In the genomic region with DNA sequence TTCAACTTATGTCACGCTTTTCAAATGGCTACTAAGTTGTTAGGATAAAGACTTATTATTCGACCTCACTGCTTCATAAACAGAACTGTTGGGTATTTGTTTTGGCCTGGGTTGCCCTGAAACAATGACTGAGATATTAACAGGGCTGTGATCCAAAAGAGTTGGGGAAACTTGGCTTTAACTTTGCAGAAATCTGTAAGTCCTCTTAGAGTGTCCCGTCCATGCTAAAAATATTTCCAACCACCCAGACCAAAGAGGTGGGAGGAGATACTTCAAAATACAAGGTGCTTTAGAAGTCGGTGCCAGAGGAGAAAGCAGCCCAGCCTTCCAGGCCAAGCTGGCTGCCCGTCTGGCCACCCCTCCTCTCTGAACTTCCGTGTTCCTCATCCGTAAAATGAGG, we compare ENCODE assay signal across 9 cellular contexts. TPM values are rescaled to one million over a fixed set of nuclear protein-coding genes. Genes with fewer than 3 reads are reported as not detected.
DNase-seq lines count a peak whose midpoint lies in the region; ATAC-seq and TF ChIP-seq lines count a peak whose summit lies in the region.
"Had no signal": no experiment of that assay in that cellular context is flagged by ENCODE, and none has a peak within 500 bp of the region (broad histone marks: within the 10 kb centered on the region; RNA-seq: fewer than 3 reads in every experiment).

No MANE protein-coding gene starts in this region.

- no peaks in the 10 kb centered on the region for H3K79me2 ChIP-seq in GM23248 (ENCODE audit: insufficient read depth)

- H3F3A ChIP-seq in GM23248 (ENCODE audit: insufficient read depth), result peaks cover 15% of the 10 kb centered on the region; the same call in 1 of the 2 replicates

- H3K4me3 ChIP-seq in GM23248 (no peak overlapping the region), ascending aorta (peak overlapping the region in 1 of 2 donors; percentile 42), cardiac muscle cell (no peak overlapping the region), gastrocnemius medialis (no peak overlapping the region)

- no peaks in the 10 kb centered on the region for H3K9me2 ChIP-seq in GM23248 (ENCODE audit: insufficient read depth)

- no peak overlapping the region for H3K27ac ChIP-seq in GM23248
- H3K27ac ChIP-seq in ascending aorta, result peak overlapping the region; percentile 40 to 55
- H3K27ac ChIP-seq in cardiac muscle cell, result peak overlapping the region; percentile 50
- H3K27ac ChIP-seq in gastrocnemius medialis, result peak overlapping the region; percentile 88 to 100 (median 97)

- WGBS in GM23248 (ENCODE audit: low coverage in 1 of 2, low lambda C conversion rate in 2 of 2, missing lambda C conversion rate in 2 of 2), 2 experiments, result 52 to 57% methylated on average over 7 of the region's 7 CpGs

- no peak overlapping the region for H3K4me2 ChIP-seq in GM23248 (ENCODE audit: unreplicated experiment)

- TF ChIP-seq POLR2A in gastrocnemius medialis (IDR thresholded peaks at IDR 0.05), result no peak

- no peaks in the 10 kb centered on the region for H4K20me1 ChIP-seq in GM23248 (ENCODE audit: insufficient read depth)

- H3K9ac ChIP-seq in GM23248, result no peak overlapping the region

- no peak overlapping the region for H2AFZ ChIP-seq in GM23248

- H3K27me3 ChIP-seq in GM23248 (replicated peaks; ENCODE audit: insufficient read depth) (no peaks in the 10 kb centered on the region), ascending aorta (no peaks in the 10 kb centered on the region), cardiac muscle cell (no peaks in the 10 kb centered on the region), gastrocnemius medialis (no peaks in the 10 kb centered on the region)

- H3K4me1 ChIP-seq in GM23248 (ENCODE audit: insufficient read depth) (peaks cover 3% of the 10 kb centered on the region; the same call in 1 of the 2 replicates), ascending aorta (peaks cover 0 to 11% of the 10 kb centered on the region in 2 donors), cardiac muscle cell (ENCODE audit: low read depth) (peaks cover 21% of the 10 kb centered on the region), gastrocnemius medialis (peaks cover 51 to 57% of the 10 kb centered on the region in 2 donors)

- TF ChIP-seq CTCF in ascending aorta (IDR thresholded peaks at IDR 0.05), result no peak
- no peak for TF ChIP-seq CTCF in cardiac muscle cell (IDR thresholded peaks at IDR 0.05; ENCODE audit: low read depth, low read length)
- no peak for TF ChIP-seq CTCF in gastrocnemius medialis (IDR thresholded peaks at IDR 0.05 in 4 of 5, conservative IDR thresholded peaks at IDR 0.05 in 1 of 5)

- DNase-seq in GM23248 (peak; percentile 43), ascending aorta (ENCODE audit: low spot score in 2 of 2) (no peak), cardiac muscle cell (ENCODE audit: low read depth in 1 of 2, low spot score in 1 of 2) (peak; percentile 42 to 87), gastrocnemius medialis (no peak), NAMALWA (ENCODE audit: low spot score) (no peak), AML-193 (lab: John Stamatoyannopoulos, UW) (no peak)
- no peak for DNase-seq in NK-92 treated with Interleukin-12 subunit alpha and Interleukin-12 subunit beta, amount 100 ng/mL, for 24 hours (lab: John Stamatoyannopoulos, UW)
- DNase-seq: SIG-M5 had no signal

- in situ Hi-C loops in GM23248 (cut with MboI) (loop anchor here (10.0 kb wide), 1 partner anchor 107 kb away; no protein-coding TSS in a partner anchor), gastrocnemius medialis (cut with MboI; ENCODE audit: low sequenced_read_pairs in 4 of 4) (loop anchor here (5.0 to 10.0 kb wide), 6 partner anchors 34 to 109 kb away; no protein-coding TSS in a partner anchor)

- intact Hi-C loops in ascending aorta (cut with DNase I) (loop anchor here (1.0 to 2.0 kb wide), 3 partner anchors 39 to 107 kb away; a partner anchor contains a TSS), gastrocnemius medialis (cut with DNase I; ENCODE audit: low total_unique reads) (loop anchor here (2.0 kb wide), 2 partner anchors 59 to 107 kb away; no protein-coding TSS in a partner anchor)

- no peak for ATAC-seq in gastrocnemius medialis
- no peak for ATAC-seq in GM18517 (IDR thresholded peaks at IDR 0.05; ENCODE audit: unreplicated experiment)

- H3K36me3 ChIP-seq in GM23248 (ENCODE audit: low read depth) (peaks cover 34% of the 10 kb centered on the region), ascending aorta (peaks cover 19 to 26% of the 10 kb centered on the region in 2 donors), cardiac muscle cell (no peaks in the 10 kb centered on the region), gastrocnemius medialis (peaks cover 0 to 23% of the 10 kb centered on the region in 2 donors)

- H3K9me3 ChIP-seq in GM23248 (ENCODE audit: low read depth) (no peaks in the 10 kb centered on the region), ascending aorta (no peaks in the 10 kb centered on the region), cardiac muscle cell (ENCODE audit: low read depth) (no peaks in the 10 kb centered on the region), gastrocnemius medialis (no peaks in the 10 kb centered on the region)

RNA-seq across cellular contexts. Expression of a gene that starts 16.1 kb away (rescaled TPM):
- not detected in 2 replicates for total RNA-seq in GM23248 (2014; rRNA removed; shearing (Covaris generic))
- polyA plus RNA-seq in GM23248 (2016; fragmentation: Nextera tagmentation; extraction: Ambion mirVana) (not detected in 2 replicates), cardiac muscle cell (not detected in 2 replicates)
- total RNA-seq in ascending aorta (not detected), cardiac muscle cell (0.45 TPM in 1 of 2 replicates, not detected in the other), gastrocnemius medialis (not detected)

RNA-seq across cellular contexts. Expression of a gene that starts 38.8 kb away (rescaled TPM):
- 3.0 and 4.2 TPM in 2 replicates for total RNA-seq in GM23248 (2014; rRNA removed; shearing (Covaris generic))
- polyA plus RNA-seq in GM23248 (2016; fragmentation: Nextera tagmentation; extraction: Ambion mirVana) (2.7 and 3.4 TPM in 2 replicates), cardiac muscle cell (1.3 and 3.7 TPM in 2 replicates)
- total RNA-seq in ascending aorta (7.7 TPM), cardiac muscle cell (2.9 and 3.6 TPM in 2 replicates), gastrocnemius medialis (10 to 100 TPM; 18.0 to 62.8 (median 34.0) TPM)

RNA-seq across cellular contexts. Expression of a gene that starts 56.3 kb away (rescaled TPM):
- total RNA-seq in GM23248 (2014; rRNA removed; shearing (Covaris generic)), result 4.2 and 10.5 TPM in 2 replicates
- polyA plus RNA-seq in GM23248 (2016; fragmentation: Nextera tagmentation; extraction: Ambion mirVana) (1.4 and 1.7 TPM in 2 replicates), cardiac muscle cell (0.83 and 1.2 TPM in 2 replicates)
- total RNA-seq in ascending aorta (10.7 TPM), cardiac muscle cell (0.51 and 0.95 TPM in 2 replicates), gastrocnemius medialis (1 to 10 TPM in 3 of 4 donors, under 1 TPM in 1; 0.22 to 5.2 (median 3.0) TPM)

Comparison
In these comparisons a context has a peak if more than half of its experiments do, and no peak if none do; other contexts are left out.
1. DNase-seq: peak in GM23248 (single experiment) and cardiac muscle cell (2 of 2); none in ascending aorta (0 of 2), gastrocnemius medialis (0 of 2), NAMALWA (single experiment), AML-193 (0 of 2) and NK-92 treated with Interleukin-12 subunit alpha and Interleukin-12 subunit beta, amount 100 ng/mL, for 24 hours (single experiment).